8 cellular contexts compared by ENCODE assay signal in genomic region chr7:111735661-111736323, GRCh38.
DNase-seq lines count a peak whose midpoint lies in the region; ATAC-seq, FAIRE-seq and TF ChIP-seq lines count a peak whose summit lies in the region.

No MANE protein-coding gene starts in this region.

- intact Hi-C loops in esophagus squamous epithelium (cut with DNase I): no loop called here

- peaks cover 0 to 66% (median 0%) of the 10 kb centered on the region in 3 donors for H3K36me3 ChIP-seq in esophagus squamous epithelium

- DNase-seq in Caki2 (ENCODE audit: low read depth) (peak; percentile 50), HL-60 (ENCODE audit: low read depth in 1 of 2, low spot score in 1 of 2) (peak; percentile 40 to 54), NCI-H82 (lab: John Stamatoyannopoulos, UW) (peak; percentile 92), esophagus squamous epithelium (lab: John Stamatoyannopoulos, UW) (no peak), nephron progenitor cell (peak; percentile 69), urothelium cell line (ENCODE audit: low spot score) (peak; percentile 64)
- DNase-seq in activated CD8-positive, alpha-beta memory T cell treated with anti-CD3 and anti-CD28 coated beads for 4 hours (ENCODE audit: low read depth in 2 of 2): peak; percentile 17 to 22

- H3K27ac Mint-ChIP-seq in nephron progenitor cell: no peak overlapping the region

- H3K4me3 Mint-ChIP-seq in nephron progenitor cell: no peak overlapping the region

- H3K9me3 ChIP-seq in esophagus squamous epithelium: no peaks in the 10 kb centered on the region

- H3K4me1 Mint-ChIP-seq in nephron progenitor cell: peaks cover 13% of the 10 kb centered on the region

- TF ChIP-seq CTCF in HL-60 (IDR thresholded peaks at IDR 0.05; ENCODE audit: insufficient read depth, low read length): peak; percentile 20
- TF ChIP-seq CTCF in esophagus squamous epithelium (IDR thresholded peaks at IDR 0.05): peak; percentile 59 to 86 (median 76)
- TF ChIP-seq CTCF in nephron progenitor cell (IDR thresholded peaks at IDR 0.05): peak; percentile 88

- H3K4me3 ChIP-seq in HL-60 (replicated peaks; ENCODE audit: insufficient read depth, low read length): no peak overlapping the region
- no peak overlapping the region for H3K4me3 ChIP-seq in esophagus squamous epithelium

- WGBS in esophagus squamous epithelium, 2 donors: 35 to 36% methylated on average over 7 of the region's 7 CpGs

- ATAC-seq in GM19395 (IDR thresholded peaks at IDR 0.05; ENCODE audit: unreplicated experiment): peak; percentile 86

- H3K27me3 Mint-ChIP-seq in nephron progenitor cell (ENCODE audit: low read depth, poor library complexity): no peaks in the 10 kb centered on the region

- peak; percentile 40 for FAIRE-seq in urothelium cell line (lab: Jason Lieb, UNC)

- peaks cover 0 to 8% (median 0%) of the 10 kb centered on the region in 3 donors for H3K4me1 ChIP-seq in esophagus squamous epithelium

- in situ Hi-C loops in Caki2 (cut with HindIII; ENCODE audit: low pct_unique_long_range_greater_than_20kb, low sequenced_read_pairs): no loop called here

- TF ChIP-seq POLR2A in esophagus squamous epithelium (IDR thresholded peaks at IDR 0.05): no peak

- no peaks in the 10 kb centered on the region for H3K9me3 Mint-ChIP-seq in nephron progenitor cell

- H3K27ac ChIP-seq in HL-60 (replicated peaks): no peak overlapping the region
- no peak overlapping the region for H3K27ac ChIP-seq in esophagus squamous epithelium

- H3K27me3 ChIP-seq in HL-60 (ENCODE audit: insufficient read depth, poor library complexity, severe bottlenecking) (no peaks in the 10 kb centered on the region), esophagus squamous epithelium (no peaks in the 10 kb centered on the region)

- H3K36me3 Mint-ChIP-seq in nephron progenitor cell (ENCODE audit: low read depth): peaks cover 17% of the 10 kb centered on the region

Comparison
In these comparisons a context has a peak if more than half of its experiments do, and no peak if none do; other contexts are left out.
1. CTCF ChIP-seq: peak in every context shown above with its lines; median percentile 88 in nephron progenitor cell; 76 in esophagus squamous epithelium; 20 in HL-60.